ENCODE assay signal across 1 cellular context in genomic region chr12:104855599-104855998, GRCh38.
TF ChIP-seq lines count a peak whose summit lies in the region.

No MANE protein-coding gene starts in this region.

TF ChIP-seq in HepG2, 621 proteins besides CTCF, POLR2A, EP300 and RAD21 (continued from another document):
- TF ChIP-seq SNAPC4 (CRISPR knock-in tag; IDR thresholded peaks at IDR 0.05) (no peak), ZNF639 (CRISPR knock-in tag; conservative IDR thresholded peaks at IDR 0.05) (no peak), NRL (CRISPR knock-in tag; IDR thresholded peaks at IDR 0.05; ENCODE audit: borderline replicate concordance) (no peak), ZNF740 (CRISPR knock-in tag; IDR thresholded peaks at IDR 0.05) (no peak), TGIF2 (CRISPR knock-in tag; IDR thresholded peaks at IDR 0.05) (no peak), TSC22D2 (CRISPR knock-in tag; IDR thresholded peaks at IDR 0.05; ENCODE audit: borderline replicate concordance) (no peak), MTERF4 (CRISPR knock-in tag; IDR thresholded peaks at IDR 0.05) (no peak)
